21 cellular contexts compared by ENCODE assay signal in genomic region chr10:8638088-8638672, GRCh38.
DNase-seq lines count a peak whose midpoint lies in the region; ATAC-seq and TF ChIP-seq lines count a peak whose summit lies in the region.
"Had no signal": no experiment of that assay in that cellular context is flagged by ENCODE, and none has a peak within 500 bp of the region (broad histone marks: within the 10 kb centered on the region; RNA-seq: fewer than 3 reads in every experiment).

No MANE protein-coding gene starts in this region.

- peaks cover 39% of the 10 kb centered on the region for H3K4me1 Mint-ChIP-seq in mesothelial cell of epicardium
- H3K4me1 Mint-ChIP-seq: B cell; CD14-positive monocyte; CD8-positive, alpha-beta memory T cell; GM23338 had no signal

- H3K4me2 ChIP-seq in smooth muscle cell, result peak overlapping the region; percentile 13
- H3K4me2 ChIP-seq: BLaER1 treated with 17β-estradiol and CSF1 and Interleukin-3, amounts not matched to agents 10 nM and 100 nM; GM23338 had no signal

- no peaks in the 10 kb centered on the region for H3F3A ChIP-seq in smooth muscle cell (ENCODE audit: low read depth)

- no peak overlapping the region for H3K4me3 Mint-ChIP-seq in mesothelial cell of epicardium
- H3K4me3 Mint-ChIP-seq: B cell; CD14-positive monocyte; CD4-positive, alpha-beta T cell; CD8-positive, alpha-beta memory T cell; GM23338; HFFc6 had no signal

- no peak for TF ChIP-seq POLR2A in tibial nerve (IDR thresholded peaks at IDR 0.05)

- H3K27ac ChIP-seq in smooth muscle cell (ENCODE audit: low read depth), result no peak overlapping the region
- H3K27ac ChIP-seq in tibial nerve, result no peak overlapping the region
- H3K27ac ChIP-seq: 22Rv1; BLaER1 treated with 17β-estradiol and CSF1 and Interleukin-3, amounts not matched to agents 10 nM and 100 nM had no signal

- 72% methylated on average over 4 of the region's 4 CpGs for WGBS in smooth muscle cell (ENCODE audit: low lambda C conversion rate)
- WGBS in tibial nerve, 2 donors, result 69 to 93% methylated on average over 4 of the region's 4 CpGs

- H3K27me3 Mint-ChIP-seq in mesothelial cell of epicardium (ENCODE audit: low read depth), result no peaks in the 10 kb centered on the region
- H3K27me3 Mint-ChIP-seq: B cell; CD4-positive, alpha-beta T cell had no signal

- H3K79me2 ChIP-seq in smooth muscle cell (ENCODE audit: low read depth), result no peaks in the 10 kb centered on the region

- H3K27me3 ChIP-seq in BE2C (no peaks in the 10 kb centered on the region), smooth muscle cell (ENCODE audit: low read depth) (no peaks in the 10 kb centered on the region), tibial nerve (no peaks in the 10 kb centered on the region)
- H3K27me3 ChIP-seq: BLaER1 treated with 17β-estradiol and CSF1 and Interleukin-3, amounts not matched to agents 10 nM and 100 nM had no signal

- H3K36me3 Mint-ChIP-seq in mesothelial cell of epicardium, result peaks cover 9% of the 10 kb centered on the region
- H3K36me3 Mint-ChIP-seq: CD14-positive monocyte had no signal

- TF ChIP-seq CTCF in BE2C (IDR thresholded peaks at IDR 0.05; ENCODE audit: low read depth, low read length), result no peak
- no peak for TF ChIP-seq CTCF in mesothelial cell of epicardium (IDR thresholded peaks at IDR 0.05; ENCODE audit: unreplicated experiment)
- no peak for TF ChIP-seq CTCF in smooth muscle cell (IDR thresholded peaks at IDR 0.05; ENCODE audit: borderline replicate concordance, insufficient read depth, poor library complexity, severe bottlenecking)
- TF ChIP-seq CTCF in tibial nerve (IDR thresholded peaks at IDR 0.05), result no peak

- H2AFZ ChIP-seq in smooth muscle cell (ENCODE audit: low read depth), result no peak overlapping the region
- H2AFZ ChIP-seq: GM23338 had no signal

- H3K27ac Mint-ChIP-seq in mesothelial cell of epicardium, result peak overlapping the region; percentile 51
- H3K27ac Mint-ChIP-seq: B cell; CD4-positive, alpha-beta T cell; CD8-positive, alpha-beta memory T cell; GM23338; HFFc6 had no signal

- no peaks in the 10 kb centered on the region for H3K9me3 ChIP-seq in BE2C
- H3K9me3 ChIP-seq in smooth muscle cell (replicated peaks; ENCODE audit: low read depth), result no peaks in the 10 kb centered on the region
- no peaks in the 10 kb centered on the region for H3K9me3 ChIP-seq in tibial nerve
- H3K9me3 ChIP-seq: HAP-1 had no signal

- H3K9me3 Mint-ChIP-seq in mesothelial cell of epicardium, result peaks cover 36% of the 10 kb centered on the region
- H3K9me3 Mint-ChIP-seq: CD4-positive, alpha-beta T cell had no signal

- DNase-seq in BE2C, result peak; percentile 72
- DNase-seq in SK-N-DZ (ENCODE audit: low spot score), result peak; percentile 55
- DNase-seq in mesothelial cell of epicardium (ENCODE audit: low spot score in 2 of 2, unreplicated experiment in 2 of 2), result no peak
- DNase-seq in smooth muscle cell (lab: John Stamatoyannopoulos, UW; ENCODE audit: unreplicated experiment), result no peak
- DNase-seq in tibial nerve (ENCODE audit: low spot score in 2 of 2), result no peak
- DNase-seq: CD4-positive, alpha-beta T cell; CD8-positive, alpha-beta memory T cell; DMS 273 treated with DMSO at 0.1 percent for 48 hours; DMS79; EL; GDM1; HFFc6 had no signal

- peaks cover 34% of the 10 kb centered on the region for H3K4me1 ChIP-seq in BE2C
- no peaks in the 10 kb centered on the region for H3K4me1 ChIP-seq in smooth muscle cell (ENCODE audit: low read depth)
- no peaks in the 10 kb centered on the region for H3K4me1 ChIP-seq in tibial nerve
- H3K4me1 ChIP-seq: BLaER1 treated with 17β-estradiol and CSF1 and Interleukin-3, amounts not matched to agents 10 nM and 100 nM; HAP-1 had no signal

- no peak overlapping the region for H3K9ac ChIP-seq in smooth muscle cell (ENCODE audit: low read depth)
- H3K9ac ChIP-seq: BLaER1 treated with 17β-estradiol and CSF1 and Interleukin-3, amounts not matched to agents 10 nM and 100 nM had no signal

- H4K20me1 ChIP-seq in smooth muscle cell (ENCODE audit: low read depth), result no peaks in the 10 kb centered on the region
- H4K20me1 ChIP-seq: BLaER1 treated with 17β-estradiol and CSF1 and Interleukin-3, amounts not matched to agents 10 nM and 100 nM had no signal

- H3K36me3 ChIP-seq in BE2C, result no peaks in the 10 kb centered on the region
- H3K36me3 ChIP-seq in smooth muscle cell (ENCODE audit: low read depth), result no peaks in the 10 kb centered on the region
- no peaks in the 10 kb centered on the region for H3K36me3 ChIP-seq in tibial nerve
- H3K36me3 ChIP-seq: BLaER1 treated with 17β-estradiol and CSF1 and Interleukin-3, amounts not matched to agents 10 nM and 100 nM; HAP-1 had no signal

- ATAC-seq in GM21737 (IDR thresholded peaks at IDR 0.05; ENCODE audit: unreplicated experiment), result no peak
- ATAC-seq in GM18870 (IDR thresholded peaks at IDR 0.05; ENCODE audit: unreplicated experiment), result no peak
- ATAC-seq: GM12878, GM23338 had no signal

- H3K4me3 ChIP-seq in BE2C (ENCODE audit: low read depth, low read length) (no peak overlapping the region), smooth muscle cell (no peak overlapping the region), tibial nerve (no peak overlapping the region)
- H3K4me3 ChIP-seq: BLaER1 treated with 17β-estradiol and CSF1 and Interleukin-3, amounts not matched to agents 10 nM and 100 nM; GM12878; GM23338; HAP-1 had no signal

- TF ChIP-seq EP300 in tibial nerve (IDR thresholded peaks at IDR 0.05), result no peak

Comparison
In these comparisons a context has a peak if more than half of its experiments do, and no peak if none do; other contexts are left out.
1. DNase-seq: peak in BE2C (single experiment) and SK-N-DZ (single experiment); none in mesothelial cell of epicardium (0 of 2), smooth muscle cell (single experiment) and tibial nerve (0 of 2).